Comparison of ENCODE assay signal across 13 cellular contexts in the genomic region with DNA sequence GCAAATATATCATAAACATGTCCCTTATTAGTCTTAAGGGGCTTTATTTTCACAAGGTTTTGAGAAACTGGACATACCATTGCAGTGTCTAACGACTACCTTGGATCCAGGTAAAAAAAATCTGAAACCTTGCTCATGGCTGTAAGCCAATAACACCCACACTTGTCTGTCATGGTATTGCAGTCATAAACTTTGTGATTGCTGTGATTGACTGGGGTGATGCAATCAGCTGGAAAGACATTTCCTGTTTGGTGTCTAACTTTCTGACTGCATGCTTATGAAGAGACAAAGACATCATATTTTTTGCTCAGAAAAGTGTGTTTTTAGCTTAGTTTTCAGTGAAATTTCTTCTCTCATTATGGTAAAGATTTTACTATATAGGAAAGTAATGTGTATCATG.
A peak's percentile ranks its signal among the peaks of the same experiment; 100 is the strongest.
DNase-seq lines count a peak whose midpoint lies in the region; ATAC-seq and TF ChIP-seq lines count a peak whose summit lies in the region.
"Had no signal": no experiment of that assay in that cellular context is flagged by ENCODE, and none has a peak within 500 bp of the region (broad histone marks: within the 10 kb centered on the region; RNA-seq: fewer than 3 reads in every experiment).

No MANE protein-coding gene starts in this region.

- no peak overlapping the region for H2AFZ ChIP-seq in PC-3 (ENCODE audit: low read length)

- no peaks in the 10 kb centered on the region for H3K27me3 Mint-ChIP-seq in natural killer cell (ENCODE audit: low read depth in 2 of 2)
- H3K27me3 Mint-ChIP-seq: activated CD4-positive, alpha-beta memory T cell treated with anti-CD3 and anti-CD28 coated beads, Interleukin-2, amount 10 ng/mL, durations not matched to agents 7 days and 5 days; activated naive CD4-positive, alpha-beta T cell treated with anti-CD3 and anti-CD28 coated beads, Interleukin-2, amount 10 ng/mL, durations not matched to agents 7 days and 5 days; stimulated activated naive CD8-positive, alpha-beta T cell treated with anti-CD3 and anti-CD28 coated beads, Interleukin-15, Interleukin-2, amounts not matched to agents 100 ng/mL and 50 ng/mL, for 24 hours had no signal

- H3K9ac ChIP-seq in PC-3 (ENCODE audit: low read length): no peak overlapping the region

- intact Hi-C loops in PC-3 (cut with micrococcal nuclease) (no loop called here), left colon (cut with DNase I, micrococcal nuclease) (no loop called here), natural killer cell (cut with micrococcal nuclease) (no loop called here)

- H3K4me1 ChIP-seq in PC-3 (ENCODE audit: insufficient read depth, low read length): no peaks in the 10 kb centered on the region
- H3K4me1 ChIP-seq: Peyer's patch had no signal

- H3K4me3 Mint-ChIP-seq in natural killer cell: no peak overlapping the region
- H3K4me3 Mint-ChIP-seq: activated CD4-positive, alpha-beta memory T cell treated with anti-CD3 and anti-CD28 coated beads, Interleukin-2, amount 10 ng/mL, durations not matched to agents 7 days and 5 days; activated naive CD4-positive, alpha-beta T cell treated with anti-CD3 and anti-CD28 coated beads, Interleukin-2, amount 10 ng/mL, durations not matched to agents 7 days and 5 days; stimulated activated naive CD8-positive, alpha-beta T cell treated with anti-CD3 and anti-CD28 coated beads, Interleukin-15, Interleukin-2, amounts not matched to agents 100 ng/mL and 50 ng/mL, for 24 hours had no signal

- BruUV-seq in PC-3 (replicated peaks; lab: Mats Ljungman, UMichigan): no TSS peak

- H3K4me3 ChIP-seq in PC-3 (ENCODE audit: low read length): no peak overlapping the region
- H3K4me3 ChIP-seq: Peyer's patch had no signal

- TF ChIP-seq CTCF in PC-3 (conservative IDR thresholded peaks at IDR 0.05; ENCODE audit: low read depth, low read length) (no peak), natural killer cell (IDR thresholded peaks at IDR 0.05) (no peak)

- no peaks in the 10 kb centered on the region for H3K9me2 ChIP-seq in PC-3 (replicated peaks; ENCODE audit: low read length)

- H3K4me1 Mint-ChIP-seq in natural killer cell: no peaks in the 10 kb centered on the region
- H3K4me1 Mint-ChIP-seq: activated CD4-positive, alpha-beta memory T cell treated with anti-CD3 and anti-CD28 coated beads, Interleukin-2, amount 10 ng/mL, durations not matched to agents 7 days and 5 days; activated naive CD4-positive, alpha-beta T cell treated with anti-CD3 and anti-CD28 coated beads, Interleukin-2, amount 10 ng/mL, durations not matched to agents 7 days and 5 days had no signal

- peak; percentile 63 for ATAC-seq in GM18861 (IDR thresholded peaks at IDR 0.05; ENCODE audit: unreplicated experiment)
- no peak for ATAC-seq in PC-3
- ATAC-seq in left colon: peak; percentile 100
- ATAC-seq in HG02840 (IDR thresholded peaks at IDR 0.05; ENCODE audit: low FRiP score, unreplicated experiment): no peak
- no peak for ATAC-seq in natural killer cell

- no peaks in the 10 kb centered on the region for H3K27me3 ChIP-seq in PC-3 (ENCODE audit: low read length)
- H3K27me3 ChIP-seq: Peyer's patch had no signal

- no peaks in the 10 kb centered on the region for H3K36me3 Mint-ChIP-seq in natural killer cell
- H3K36me3 Mint-ChIP-seq: activated naive CD4-positive, alpha-beta T cell treated with anti-CD3 and anti-CD28 coated beads, Interleukin-2, amount 10 ng/mL, durations not matched to agents 7 days and 5 days had no signal

- CTCF ChIA-PET in PC-3 (lab: Charles Lee): no interaction called here

- H3K36me3 ChIP-seq in PC-3 (ENCODE audit: low read depth, low read length): no peaks in the 10 kb centered on the region
- H3K36me3 ChIP-seq: Peyer's patch had no signal

- no peak overlapping the region for H3K4me2 ChIP-seq in PC-3 (ENCODE audit: low read length)

- H3K27ac ChIP-seq in PC-3 (ENCODE audit: low read length): no peak overlapping the region
- H3K27ac ChIP-seq: Peyer's patch had no signal

- H3K79me2 ChIP-seq in PC-3 (ENCODE audit: low read length): no peaks in the 10 kb centered on the region

- POLR2A ChIA-PET in PC-3 (lab: Charles Lee; ENCODE audit: unreplicated experiment): no interaction called here

- H3K27ac Mint-ChIP-seq in natural killer cell: no peak overlapping the region
- H3K27ac Mint-ChIP-seq: activated CD4-positive, alpha-beta memory T cell treated with anti-CD3 and anti-CD28 coated beads, Interleukin-2, amount 10 ng/mL, durations not matched to agents 7 days and 5 days; activated naive CD4-positive, alpha-beta T cell treated with anti-CD3 and anti-CD28 coated beads, Interleukin-2, amount 10 ng/mL, durations not matched to agents 7 days and 5 days; stimulated activated naive CD8-positive, alpha-beta T cell treated with anti-CD3 and anti-CD28 coated beads, Interleukin-15, Interleukin-2, amounts not matched to agents 100 ng/mL and 50 ng/mL, for 24 hours had no signal

- H4K20me1 ChIP-seq in PC-3 (ENCODE audit: low read length): no peaks in the 10 kb centered on the region

- H3K9me3 ChIP-seq in PC-3 (ENCODE audit: low read length): no peaks in the 10 kb centered on the region

- no peaks in the 10 kb centered on the region for H3F3A ChIP-seq in PC-3 (ENCODE audit: low read length, unreplicated experiment)

- DNase-seq in COLO829 (ENCODE audit: low spot score) (peak; percentile 24), PC-3 (peak; percentile 53), left colon (peak in 1 of 2 donors; percentile 32), natural killer cell (no peak), cerebellar cortex (ENCODE audit: low spot score) (no peak), dedifferentiated amniotic fluid mesenchymal stem cell (ENCODE audit: extremely low spot score) (no peak)
- DNase-seq: activated CD4-positive, alpha-beta memory T cell treated with anti-CD3 and anti-CD28 coated beads, Interleukin-2, amount 10 ng/mL, durations not matched to agents 7 days and 5 days; activated naive CD4-positive, alpha-beta T cell treated with anti-CD3 and anti-CD28 coated beads, Interleukin-2, amount 10 ng/mL, durations not matched to agents 7 days and 5 days; cerebellar nuclear complex had no signal

- peaks cover 14 to 16% of the 10 kb centered on the region in 2 donors for H3K9me3 Mint-ChIP-seq in natural killer cell

Comparison
In these comparisons a context has a peak if more than half of its experiments do, and no peak if none do; other contexts are left out.
1. DNase-seq: peak in COLO829 (single experiment) and PC-3 (single experiment); none in natural killer cell (single experiment), cerebellar cortex (single experiment) and dedifferentiated amniotic fluid mesenchymal stem cell (single experiment).
2. ATAC-seq: peak in GM18861 (single experiment) and left colon (single experiment); none in PC-3 (single experiment), HG02840 (single experiment) and natural killer cell (0 of 3).